ENCODE assay signal across 8 cellular contexts in the genomic region with DNA sequence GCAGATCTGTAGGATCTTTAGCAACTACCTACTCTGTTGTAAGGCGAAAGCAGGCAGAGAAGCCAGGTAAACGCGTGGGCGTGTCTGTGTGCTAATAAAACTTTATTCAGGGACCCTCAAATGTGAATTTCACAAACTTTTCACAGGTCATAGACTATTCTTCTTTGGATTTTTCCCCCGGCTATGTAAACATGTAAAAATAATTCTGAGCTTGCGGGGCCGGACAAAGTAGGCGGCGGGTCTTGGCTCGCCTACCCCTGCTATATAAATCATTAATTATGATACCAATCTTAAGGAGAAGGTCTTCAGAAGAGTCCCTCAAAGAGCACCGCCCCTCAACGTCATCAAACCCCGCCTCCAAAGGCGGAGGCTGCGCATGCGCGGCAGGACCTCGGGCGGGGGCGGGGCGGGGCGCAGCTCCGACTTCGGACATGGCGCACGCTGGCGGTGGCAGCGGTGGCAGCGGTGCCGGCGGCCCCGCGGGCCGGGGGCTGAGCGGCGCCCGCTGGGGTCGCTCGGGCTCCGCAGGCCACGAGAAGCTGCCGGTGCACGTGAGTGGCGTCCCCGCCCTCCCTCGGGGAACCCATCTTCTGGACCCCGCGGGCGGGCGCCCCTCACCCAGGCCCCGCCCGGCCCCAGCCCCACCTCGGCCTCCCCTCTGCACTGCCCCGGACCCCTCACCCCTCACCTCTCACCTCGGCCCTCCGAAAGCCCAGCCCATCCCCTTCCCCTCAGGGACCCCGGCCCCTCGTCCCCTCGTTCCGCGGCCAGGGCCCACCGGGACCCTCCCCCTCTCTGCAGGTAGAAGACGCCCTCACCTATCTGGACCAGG. TPM values are rescaled to one million over a fixed set of nuclear protein-coding genes. Genes with fewer than 3 reads are reported as not detected.
DNase-seq lines count a peak whose midpoint lies in the region; ATAC-seq and TF ChIP-seq lines count a peak whose summit lies in the region.

A gene with protein sequence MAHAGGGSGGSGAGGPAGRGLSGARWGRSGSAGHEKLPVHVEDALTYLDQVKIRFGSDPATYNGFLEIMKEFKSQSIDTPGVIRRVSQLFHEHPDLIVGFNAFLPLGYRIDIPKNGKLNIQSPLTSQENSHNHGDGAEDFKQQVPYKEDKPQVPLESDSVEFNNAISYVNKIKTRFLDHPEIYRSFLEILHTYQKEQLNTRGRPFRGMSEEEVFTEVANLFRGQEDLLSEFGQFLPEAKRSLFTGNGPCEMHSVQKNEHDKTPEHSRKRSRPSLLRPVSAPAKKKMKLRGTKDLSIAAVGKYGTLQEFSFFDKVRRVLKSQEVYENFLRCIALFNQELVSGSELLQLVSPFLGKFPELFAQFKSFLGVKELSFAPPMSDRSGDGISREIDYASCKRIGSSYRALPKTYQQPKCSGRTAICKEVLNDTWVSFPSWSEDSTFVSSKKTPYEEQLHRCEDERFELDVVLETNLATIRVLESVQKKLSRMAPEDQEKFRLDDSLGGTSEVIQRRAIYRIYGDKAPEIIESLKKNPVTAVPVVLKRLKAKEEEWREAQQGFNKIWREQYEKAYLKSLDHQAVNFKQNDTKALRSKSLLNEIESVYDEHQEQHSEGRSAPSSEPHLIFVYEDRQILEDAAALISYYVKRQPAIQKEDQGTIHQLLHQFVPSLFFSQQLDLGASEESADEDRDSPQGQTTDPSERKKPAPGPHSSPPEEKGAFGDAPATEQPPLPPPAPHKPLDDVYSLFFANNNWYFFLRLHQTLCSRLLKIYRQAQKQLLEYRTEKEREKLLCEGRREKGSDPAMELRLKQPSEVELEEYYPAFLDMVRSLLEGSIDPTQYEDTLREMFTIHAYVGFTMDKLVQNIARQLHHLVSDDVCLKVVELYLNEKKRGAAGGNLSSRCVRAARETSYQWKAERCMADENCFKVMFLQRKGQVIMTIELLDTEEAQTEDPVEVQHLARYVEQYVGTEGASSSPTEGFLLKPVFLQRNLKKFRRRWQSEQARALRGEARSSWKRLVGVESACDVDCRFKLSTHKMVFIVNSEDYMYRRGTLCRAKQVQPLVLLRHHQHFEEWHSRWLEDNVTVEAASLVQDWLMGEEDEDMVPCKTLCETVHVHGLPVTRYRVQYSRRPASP (plus strand): TSS at position 409 of the 832 bp plus-strand sequence. CDS start 23 bp downstream, at position 432.

- peak; percentile 79 to 93 (median 86) for DNase-seq in CD4-positive, alpha-beta T cell
- peak; percentile 81 for DNase-seq in NCI-H128 (lab: John Stamatoyannopoulos, UW; ENCODE audit: unreplicated experiment)
- peak; percentile 79 to 90 (median 84) for DNase-seq in adrenal gland
- DNase-seq in cardiac septum (ENCODE audit: low spot score): peak; percentile 93
- DNase-seq in trophoblast cell: peak; percentile 91 to 96
- peak; percentile 73 to 80 for DNase-seq in thyroid gland

- H3K27me3 ChIP-seq in CD4-positive, alpha-beta T cell (ENCODE audit: control insufficient read depth, insufficient read depth, low read length): no peaks in the 10 kb centered on the region
- H3K27me3 ChIP-seq in adrenal gland (no peaks in the 10 kb centered on the region), trophoblast cell (ENCODE audit: insufficient read depth, low read length) (no peaks in the 10 kb centered on the region), thyroid gland (no peaks in the 10 kb centered on the region)

- H3K79me2 ChIP-seq in trophoblast cell (ENCODE audit: control insufficient read depth, insufficient read depth, low read length, poor library complexity): peaks cover 7% of the 10 kb centered on the region

- H3K27ac ChIP-seq in CD4-positive, alpha-beta T cell (ENCODE audit: low read depth, low read length): peak within 1 kb of the TSS; percentile 59
- H3K27ac ChIP-seq in adrenal gland (peak within 1 kb of the TSS in 3 of 5 donors; percentile 71 to 84 (median 80)), trophoblast cell (ENCODE audit: low read depth, low read length) (no peak within 1 kb of the TSS), thyroid gland (peak within 1 kb of the TSS; percentile 53 to 87 (median 54))

- peaks cover 20% of the 10 kb centered on the region for H3K79me1 ChIP-seq in trophoblast cell (ENCODE audit: low read length)

- WGBS in adrenal gland, 4 donors: 1 to 9% (median 4%) methylated on average over 10 to 62 of the region's 63 CpGs
- no CpG with 5 or more reads among the region's 63 CpGs for WGBS in trophoblast cell (ENCODE audit: extremely low coverage, insufficient coverage, insufficient read length)
- 5 to 14% methylated on average over 12 to 18 of the region's 63 CpGs for WGBS in thyroid gland, 2 donors

- peak within 1 kb of the TSS; percentile 88 for H4K8ac ChIP-seq in trophoblast cell (ENCODE audit: low read depth, low read length)

- H3K4ac ChIP-seq in trophoblast cell (ENCODE audit: low read depth, low read length): peak within 1 kb of the TSS; percentile 99

- TF ChIP-seq POLR2A in adrenal gland (IDR thresholded peaks at IDR 0.05) (peak; percentile 63 to 78), thyroid gland (IDR thresholded peaks at IDR 0.05) (peak; percentile 46 to 80)

- H3K18ac ChIP-seq in trophoblast cell (ENCODE audit: low read length): peak within 1 kb of the TSS; percentile 98

- peaks cover 30% of the 10 kb centered on the region for H3K36me3 Mint-ChIP-seq in CD4-positive, alpha-beta T cell (ENCODE audit: low read depth)
- H3K36me3 Mint-ChIP-seq in T-helper 1 cell treated with Interleukin-12 subunit alpha and Interleukin-12 subunit beta and Interleukin-4 antibody, amounts not matched to agents 30 μg/mL and 1 μg/mL, for 36 hours (ENCODE audit: low read depth): peaks cover 11% of the 10 kb centered on the region

- no peak within 1 kb of the TSS for H3K23ac ChIP-seq in trophoblast cell (ENCODE audit: low read length)

- H3K36me3 ChIP-seq in adrenal gland (replicated peaks in 1 of 2) (peaks cover 0 to 30% of the 10 kb centered on the region in 2 donors), trophoblast cell (ENCODE audit: control insufficient read depth in 1 of 2, insufficient read depth in 2 of 2, low read length in 2 of 2) (peaks cover 27 to 28% of the 10 kb centered on the region in 2 experiments), thyroid gland (peaks cover 22 to 30% of the 10 kb centered on the region in 2 donors)

- H2BK120ac ChIP-seq in trophoblast cell (ENCODE audit: insufficient read depth, low read length, poor library complexity): peak within 1 kb of the TSS; percentile 68

- peaks cover 39% of the 10 kb centered on the region for H3K4me1 Mint-ChIP-seq in CD4-positive, alpha-beta T cell (ENCODE audit: low read depth)
- H3K4me1 Mint-ChIP-seq in T-helper 1 cell treated with Interleukin-12 subunit alpha and Interleukin-12 subunit beta and Interleukin-4 antibody, amounts not matched to agents 30 μg/mL and 1 μg/mL, for 36 hours (ENCODE audit: low read depth): peaks cover 19% of the 10 kb centered on the region

- peak within 1 kb of the TSS; percentile 2 to 93 (median 92) for H3K4me3 ChIP-seq in adrenal gland
- H3K4me3 ChIP-seq in trophoblast cell (ENCODE audit: low read depth, low read length): peak within 1 kb of the TSS; percentile 92
- H3K4me3 ChIP-seq in thyroid gland (replicated peaks in 1 of 3): peak within 1 kb of the TSS; percentile 39 to 81 (median 64)

- H3K9me3 Mint-ChIP-seq in CD4-positive, alpha-beta T cell: no peaks in the 10 kb centered on the region
- H3K9me3 Mint-ChIP-seq in T-helper 1 cell treated with Interleukin-12 subunit alpha and Interleukin-12 subunit beta and Interleukin-4 antibody, amounts not matched to agents 30 μg/mL and 1 μg/mL, for 36 hours: no peaks in the 10 kb centered on the region

- H3K4me1 ChIP-seq in adrenal gland (replicated peaks in 1 of 2): peaks cover 17 to 30% of the 10 kb centered on the region in 2 donors
- H3K4me1 ChIP-seq in trophoblast cell (ENCODE audit: control insufficient read depth in 1 of 2, insufficient read depth in 2 of 2, low read length in 2 of 2): peaks cover 11 to 17% of the 10 kb centered on the region in 2 experiments
- H3K4me1 ChIP-seq in thyroid gland: peaks cover 20 to 21% of the 10 kb centered on the region in 2 donors

- TF ChIP-seq CTCF in CD4-positive, alpha-beta T cell (IDR thresholded peaks at IDR 0.05): no peak
- no peak for TF ChIP-seq CTCF in adrenal gland (IDR thresholded peaks at IDR 0.05)
- no peak for TF ChIP-seq CTCF in thyroid gland (IDR thresholded peaks at IDR 0.05)

- peak within 1 kb of the TSS; percentile 92 for H3K14ac ChIP-seq in trophoblast cell (ENCODE audit: low read length)

- H3K4me3 Mint-ChIP-seq in CD4-positive, alpha-beta T cell: peak within 1 kb of the TSS; percentile 89
- peak within 1 kb of the TSS; percentile 82 for H3K4me3 Mint-ChIP-seq in T-helper 1 cell treated with Interleukin-12 subunit alpha and Interleukin-12 subunit beta and Interleukin-4 antibody, amounts not matched to agents 30 μg/mL and 1 μg/mL, for 36 hours

- intact Hi-C loops in CD4-positive, alpha-beta T cell (cut with DNase I, micrococcal nuclease): loop anchor here in 1 of 2 experiments (2.0 kb wide), 1 partner anchor 170 kb away; no protein-coding TSS in a partner anchor
- intact Hi-C loops in adrenal gland (cut with DNase I): no loop called here
- intact Hi-C loops in cardiac septum (cut with DNase I): no loop called here
- intact Hi-C loops in thyroid gland (cut with DNase I): no loop called here

- CTCF ChIA-PET in CD4-positive, alpha-beta T cell (lab: Charles Lee): no interaction called here

- H3K4me2 ChIP-seq in trophoblast cell (ENCODE audit: low read length): peak within 1 kb of the TSS; percentile 95

- peak within 1 kb of the TSS; percentile 99 for H2AK5ac ChIP-seq in trophoblast cell (ENCODE audit: low read length)

- H2BK12ac ChIP-seq in trophoblast cell (ENCODE audit: low read length): peak within 1 kb of the TSS; percentile 61

- H2AFZ ChIP-seq in trophoblast cell (ENCODE audit: insufficient read depth, low read length, poor library complexity): peak within 1 kb of the TSS; percentile 71

- POLR2A ChIA-PET in CD4-positive, alpha-beta T cell (lab: Charles Lee): interaction anchor here (0.6 kb wide), 1 partner anchor 296 kb away, joined by 3 read pairs; no protein-coding TSS in a partner anchor

- peak within 1 kb of the TSS; percentile 85 for H3K27ac Mint-ChIP-seq in CD4-positive, alpha-beta T cell
- peak within 1 kb of the TSS; percentile 78 for H3K27ac Mint-ChIP-seq in T-helper 1 cell treated with Interleukin-12 subunit alpha and Interleukin-12 subunit beta and Interleukin-4 antibody, amounts not matched to agents 30 μg/mL and 1 μg/mL, for 36 hours

- peak within 1 kb of the TSS; percentile 91 for H3K9ac ChIP-seq in trophoblast cell (ENCODE audit: low read length)

- peak; percentile 97 for ATAC-seq in CD4-positive, alpha-beta T cell (ENCODE audit: poor library complexity)
- peak; percentile 50 for ATAC-seq in GM21825 (IDR thresholded peaks at IDR 0.05; ENCODE audit: unreplicated experiment)

- peaks cover 29% of the 10 kb centered on the region for H3K27me3 Mint-ChIP-seq in CD4-positive, alpha-beta T cell
- H3K27me3 Mint-ChIP-seq in T-helper 1 cell treated with Interleukin-12 subunit alpha and Interleukin-12 subunit beta and Interleukin-4 antibody, amounts not matched to agents 30 μg/mL and 1 μg/mL, for 36 hours (ENCODE audit: low read depth): peaks cover 29% of the 10 kb centered on the region

- no peaks in the 10 kb centered on the region for H3K9me3 ChIP-seq in CD4-positive, alpha-beta T cell (ENCODE audit: control insufficient read depth, low read length)
- H3K9me3 ChIP-seq in adrenal gland (replicated peaks in 1 of 3): no peaks in the 10 kb centered on the region
- H3K9me3 ChIP-seq in trophoblast cell (ENCODE audit: insufficient read depth, low read depth, low read length): peaks cover 1% of the 10 kb centered on the region
- no peaks in the 10 kb centered on the region for H3K9me3 ChIP-seq in thyroid gland

- peak within 1 kb of the TSS; percentile 87 for H2BK5ac ChIP-seq in trophoblast cell (ENCODE audit: low read depth, low read length, poor library complexity)

- H4K12ac ChIP-seq in trophoblast cell (ENCODE audit: low read depth, low read length): peak within 1 kb of the TSS; percentile 36

- H4K91ac ChIP-seq in trophoblast cell (ENCODE audit: low read depth, low read length): peak within 1 kb of the TSS; percentile 88

RNA-seq across cellular contexts. Expression of the gene that starts here (rescaled TPM):
- total RNA-seq in CD4-positive, alpha-beta T cell: 10 to 100 TPM; 52.4 to 53.7 TPM
- total RNA-seq in adrenal gland (10 to 100 TPM; 25.5 to 72.3 (median 35.9) TPM), cardiac septum (31.7 TPM), thyroid gland (10 to 100 TPM; 33.6 to 65.9 (median 47.6) TPM)
- 100 to 1,000 TPM in 1 of 3 donors, 10 to 100 TPM in 2; 30.1 to 133 (median 56.7) TPM for polyA plus RNA-seq in adrenal gland
- 123 and 128 TPM in 2 replicates for polyA plus RNA-seq in trophoblast cell (2013)
